Comparison of ENCODE assay signal across 17 cellular contexts in the genomic region with DNA sequence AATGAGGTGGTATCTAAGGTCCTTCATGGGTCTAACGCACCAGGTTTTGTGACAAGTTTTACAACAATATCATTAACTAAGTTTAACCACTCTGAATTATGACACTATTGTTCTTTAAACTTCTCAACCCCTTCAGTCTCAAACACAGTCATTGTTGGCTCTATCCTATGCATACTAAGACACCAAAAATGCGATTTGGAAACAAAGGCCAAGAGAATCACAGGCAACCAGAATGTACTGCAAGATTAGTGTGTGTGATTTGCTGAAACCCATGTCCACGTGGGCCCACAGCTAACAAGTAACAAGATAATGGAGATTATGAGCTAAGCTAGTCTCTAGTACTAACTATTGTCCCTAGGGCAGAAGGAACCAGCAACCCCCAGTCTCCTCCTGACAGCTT.
DNase-seq lines count a peak whose midpoint lies in the region; TF ChIP-seq lines count a peak whose summit lies in the region.
"Had no signal": no experiment of that assay in that cellular context is flagged by ENCODE, and none has a peak within 500 bp of the region (broad histone marks: within the 10 kb centered on the region; RNA-seq: fewer than 3 reads in every experiment).

No MANE protein-coding gene starts in this region.

- H3K36me3 Mint-ChIP-seq in Caco-2 (ENCODE audit: insufficient read depth, unreplicated experiment), result peaks cover 14% of the 10 kb centered on the region
- H3K36me3 Mint-ChIP-seq: CD8-positive, alpha-beta T cell had no signal

- peaks cover 60% of the 10 kb centered on the region for H3K4me1 ChIP-seq in Caco-2
- H3K4me1 ChIP-seq in PC-9 (replicated peaks; ENCODE audit: insufficient read depth), result peaks cover 62% of the 10 kb centered on the region
- H3K4me1 ChIP-seq in mesendoderm (ENCODE audit: control insufficient read depth, low read depth, low read length), result peaks cover 2% of the 10 kb centered on the region

- no peaks in the 10 kb centered on the region for H3K36me3 ChIP-seq in Caco-2 (ENCODE audit: control insufficient read depth, insufficient read depth, low read length)
- no peaks in the 10 kb centered on the region for H3K36me3 ChIP-seq in PC-9 (ENCODE audit: low read depth)
- no peaks in the 10 kb centered on the region for H3K36me3 ChIP-seq in mesendoderm (ENCODE audit: control insufficient read depth, insufficient read depth, low read length)

- peaks cover 7% of the 10 kb centered on the region for H3K9me3 ChIP-seq in Caco-2
- H3K9me3 ChIP-seq in PC-9 (ENCODE audit: insufficient read depth, low read depth), result no peaks in the 10 kb centered on the region; the same call in 1 of the 2 replicates
- H3K9me3 ChIP-seq: SK-N-SH had no signal

- no peak overlapping the region for H2BK15ac ChIP-seq in mesendoderm (replicated peaks; ENCODE audit: low read depth)

- H2AK5ac ChIP-seq in mesendoderm (ENCODE audit: low read length), result no peak overlapping the region

- TF ChIP-seq CTCF in Caco-2 (IDR thresholded peaks at IDR 0.05; ENCODE audit: insufficient read depth in 1 of 2, low read depth in 1 of 2, low read length in 1 of 2, severe bottlenecking in 1 of 2, unreplicated experiment in 1 of 2) (no peak), PC-9 (conservative IDR thresholded peaks at IDR 0.05) (no peak)

- H3K4me3 ChIP-seq in Caco-2 (ENCODE audit: low read depth, low read length) (no peak overlapping the region), PC-9 (no peak overlapping the region), mesendoderm (ENCODE audit: low read length) (no peak overlapping the region)

- no peak overlapping the region for H2BK120ac ChIP-seq in mesendoderm (ENCODE audit: low read depth, low read length)

- H3K9me3 Mint-ChIP-seq in Caco-2 (ENCODE audit: unreplicated experiment), result peaks cover 12% of the 10 kb centered on the region
- H3K9me3 Mint-ChIP-seq: CD8-positive, alpha-beta T cell; H9 had no signal

- no peaks in the 10 kb centered on the region for H3K9me2 ChIP-seq in PC-9 (ENCODE audit: insufficient read depth)
- H3K9me2 ChIP-seq: SK-N-SH had no signal

- no peaks in the 10 kb centered on the region for H3K79me1 ChIP-seq in mesendoderm (ENCODE audit: low read length)

- H3K79me2 ChIP-seq in PC-9 (ENCODE audit: low read depth) (no peaks in the 10 kb centered on the region), mesendoderm (ENCODE audit: control insufficient read depth, insufficient read depth, low read length) (no peaks in the 10 kb centered on the region)

- H3F3A ChIP-seq in PC-9 (ENCODE audit: insufficient read depth, low read depth), result peaks cover 44% of the 10 kb centered on the region

- H3K27ac Mint-ChIP-seq in Caco-2 (ENCODE audit: unreplicated experiment), result peak overlapping the region; percentile 75
- H3K27ac Mint-ChIP-seq: CD8-positive, alpha-beta T cell; H9 had no signal

- H2BK5ac ChIP-seq in mesendoderm (ENCODE audit: low read length), result no peak overlapping the region

- no peaks in the 10 kb centered on the region for H4K20me1 ChIP-seq in PC-9 (ENCODE audit: insufficient read depth)

- H4K8ac ChIP-seq in mesendoderm (ENCODE audit: low read depth, low read length), result no peak overlapping the region

- CTCF ChIA-PET in Caco-2 (lab: Charles Lee), result interaction anchor here (1.1 kb wide), 1 partner anchor 57 kb away, joined by 3 read pairs; no protein-coding TSS in a partner anchor
- CTCF ChIA-PET in PC-9 (lab: Charles Lee), result no interaction called here

- POLR2A ChIA-PET in Caco-2 (lab: Charles Lee), result no interaction called here
- POLR2A ChIA-PET in PC-9 (lab: Charles Lee; ENCODE audit: unreplicated experiment), result no interaction called here

- H3K4me1 Mint-ChIP-seq in Caco-2 (ENCODE audit: low read depth, unreplicated experiment), result peaks cover 35% of the 10 kb centered on the region

- no peak for DNase-seq in Caco-2
- DNase-seq in PC-9, result no peak
- no peak for DNase-seq in mesendoderm
- no peak for DNase-seq in activated CD4-positive, alpha-beta T cell treated with anti-CD3 and anti-CD28 coated beads, Interleukin-2, amount 50 U/mL, for 1 hour
- no peak for DNase-seq in NCI-H345 treated with DMSO at 0.1 percent for 48 hours (lab: John Stamatoyannopoulos, UW; ENCODE audit: unreplicated experiment)
- no peak for DNase-seq in NOMO-1 treated with DMSO at 0.1 percent for 48 hours (lab: John Stamatoyannopoulos, UW; ENCODE audit: unreplicated experiment)
- no peak for DNase-seq in superior temporal gyrus (ENCODE audit: extremely low spot score)
- DNase-seq: CD8-positive, alpha-beta T cell; DND-41; H9; MM.1S; NCI-H1105 treated with DMSO at 0.1 percent for 48 hours; NCI-H187 treated with DMSO at 0.1 percent for 48 hours; NCI-H748 treated with DMSO at 0.1 percent for 48 hours; SHP77; SK-N-SH had no signal

- H3K4ac ChIP-seq in mesendoderm (ENCODE audit: low read depth, low read length), result no peak overlapping the region

- peak overlapping the region; percentile 13 for H3K18ac ChIP-seq in mesendoderm (ENCODE audit: low read length)

- no peak overlapping the region for H3K9ac ChIP-seq in mesendoderm (ENCODE audit: low read length)
- H3K9ac ChIP-seq: SK-N-SH had no signal

- H2AFZ ChIP-seq in PC-9, result no peak overlapping the region

- H3K23ac ChIP-seq in mesendoderm (ENCODE audit: low read length), result no peak overlapping the region

- BruUV-seq in Caco-2 (replicated peaks; lab: Mats Ljungman, UMichigan) (no TSS peak), PC-9 (replicated peaks; lab: Mats Ljungman, UMichigan) (no TSS peak)

- no CpG with 5 or more reads among the region's 3 CpGs for WGBS in mesendoderm (ENCODE audit: extremely low coverage, insufficient coverage, low lambda C conversion rate)

- H3K27me3 ChIP-seq in Caco-2 (replicated peaks; ENCODE audit: control insufficient read depth, insufficient read depth, low read length) (no peaks in the 10 kb centered on the region), PC-9 (ENCODE audit: insufficient read depth, low read depth) (no peaks in the 10 kb centered on the region), mesendoderm (ENCODE audit: insufficient read depth, low read length, poor library complexity) (no peaks in the 10 kb centered on the region)

- H3K4me3 Mint-ChIP-seq in Caco-2 (ENCODE audit: unreplicated experiment), result no peak overlapping the region
- H3K4me3 Mint-ChIP-seq: CD8-positive, alpha-beta T cell; H9 had no signal

- intact Hi-C loops in Caco-2 (cut with micrococcal nuclease; ENCODE audit: unreplicated experiment), result no loop called here
- intact Hi-C loops in PC-9 (cut with micrococcal nuclease; ENCODE audit: unreplicated experiment), result no loop called here

- H3K4me2 ChIP-seq in PC-9, result peak overlapping the region; percentile 69
- H3K4me2 ChIP-seq in mesendoderm (ENCODE audit: low read length), result no peak overlapping the region
- H3K4me2 ChIP-seq: SK-N-SH had no signal

- no peak overlapping the region for H4K5ac ChIP-seq in mesendoderm (ENCODE audit: low read length)

- no peak overlapping the region for H3K56ac ChIP-seq in mesendoderm (ENCODE audit: low read length)

- H3K27ac ChIP-seq in PC-9 (peak overlapping the region; percentile 87), cingulate gyrus (ENCODE audit: low read depth, low read length) (peak overlapping the region; percentile 1), mesendoderm (ENCODE audit: low read depth, low read length) (no peak overlapping the region)

- H3K27me3 Mint-ChIP-seq in Caco-2 (ENCODE audit: insufficient read depth, unreplicated experiment), result no peaks in the 10 kb centered on the region
